In the genomic region with DNA sequence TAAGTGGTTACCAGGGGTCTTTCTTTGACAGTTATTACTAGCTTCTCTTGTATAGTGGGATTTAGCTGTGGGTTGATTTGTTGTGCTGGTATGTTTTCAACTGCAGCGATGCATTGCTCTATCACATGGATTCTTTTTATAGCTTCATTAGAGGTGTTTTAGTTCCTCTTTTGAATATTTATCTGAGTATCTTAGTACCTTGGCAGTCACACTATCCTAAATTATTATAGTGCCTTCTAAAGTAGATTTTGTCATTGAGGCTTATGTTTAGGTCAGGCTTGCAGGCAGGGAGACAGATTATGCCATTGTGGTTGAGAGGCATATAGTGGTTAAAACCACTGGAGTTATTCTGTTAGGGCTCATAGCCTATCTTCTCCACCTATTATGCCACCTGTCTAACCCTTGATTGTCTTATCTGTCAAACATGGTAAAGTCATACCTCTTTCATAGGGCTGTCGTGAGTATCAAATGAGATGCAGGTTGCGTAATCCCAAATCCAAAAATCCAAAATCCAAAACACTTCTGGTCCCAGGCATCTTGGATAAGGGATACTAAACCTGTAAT, we compare ENCODE assay signal across 13 cellular contexts. TPM values are rescaled to one million over a fixed set of nuclear protein-coding genes. Genes with fewer than 3 reads are reported as not detected.
DNase-seq lines count a peak whose midpoint lies in the region; ATAC-seq, FAIRE-seq and TF ChIP-seq lines count a peak whose summit lies in the region.
"Had no signal": no experiment of that assay in that cellular context is flagged by ENCODE, and none has a peak within 500 bp of the region (broad histone marks: within the 10 kb centered on the region; RNA-seq: fewer than 3 reads in every experiment).

No MANE protein-coding gene starts in this region.

- H3K27me3 Mint-ChIP-seq in glutamatergic neuron (ENCODE audit: unreplicated experiment) = no peaks in the 10 kb centered on the region

- no peak overlapping the region for H3K27ac Mint-ChIP-seq in glutamatergic neuron (ENCODE audit: unreplicated experiment)

- H3K9me3 Mint-ChIP-seq in glutamatergic neuron (ENCODE audit: unreplicated experiment) = no peaks in the 10 kb centered on the region

- no peak for TF ChIP-seq CTCF in glutamatergic neuron (IDR thresholded peaks at IDR 0.05; ENCODE audit: partially characterized antibody, unreplicated experiment)

- DNase-seq in Right ventricle myocardium inferior (ENCODE audit: missing footprints) (no peak), cardiac septum (ENCODE audit: low spot score) (no peak), Kasumi-1 (lab: John Stamatoyannopoulos, UW) (peak; percentile 11 to 18), caudate nucleus (lab: John Stamatoyannopoulos, UW) (no peak), GM03348 (ENCODE audit: low spot score) (no peak), glutamatergic neuron (no peak), urothelium cell line (ENCODE audit: low spot score) (no peak)
- DNase-seq: BE2C; central memory CD4-positive, alpha-beta T cell; NCI-H2081; SHP77 treated with DMSO at 0.1 percent for 48 hours had no signal

- ATAC-seq in Right ventricle myocardium inferior = peak; percentile 28
- ATAC-seq: left lobe of liver had no signal

- intact Hi-C loops in Right ventricle myocardium inferior (cut with DNase I) (no loop called here), cardiac septum (cut with DNase I) (no loop called here)

- H3K4me3 Mint-ChIP-seq in glutamatergic neuron (ENCODE audit: unreplicated experiment) = no peak overlapping the region

- H3K4me1 Mint-ChIP-seq in glutamatergic neuron (ENCODE audit: low read depth, unreplicated experiment) = peaks cover 15% of the 10 kb centered on the region

- H3K27ac ChIP-seq in caudate nucleus (ENCODE audit: low read depth, low read length) (peak overlapping the region; percentile 65), temporal lobe (ENCODE audit: low read depth, low read length) (peak overlapping the region; percentile 74)

- FAIRE-seq in urothelium cell line (lab: Jason Lieb, UNC) = no peak

- no peaks in the 10 kb centered on the region for H3K36me3 Mint-ChIP-seq in glutamatergic neuron (ENCODE audit: unreplicated experiment)

RNA-seq across cellular contexts. Expression of a gene that starts 49.3 kb away (rescaled TPM):
- total RNA-seq in Right ventricle myocardium inferior (not detected), cardiac septum (0.08 TPM), temporal lobe (1.7 TPM), glutamatergic neuron (ENCODE audit: unreplicated experiment) (not detected)
- total RNA-seq: left lobe of liver had no signal

Comparison
In these comparisons a context has a peak if more than half of its experiments do, and no peak if none do; other contexts are left out.
1. DNase-seq: peak in Kasumi-1 (2 of 2); none in Right ventricle myocardium inferior (single experiment), cardiac septum (single experiment), caudate nucleus (0 of 61), GM03348 (single experiment), glutamatergic neuron (single experiment) and urothelium cell line (single experiment).